Comparison of ENCODE assay signal across 19 cellular contexts in the genomic region with DNA sequence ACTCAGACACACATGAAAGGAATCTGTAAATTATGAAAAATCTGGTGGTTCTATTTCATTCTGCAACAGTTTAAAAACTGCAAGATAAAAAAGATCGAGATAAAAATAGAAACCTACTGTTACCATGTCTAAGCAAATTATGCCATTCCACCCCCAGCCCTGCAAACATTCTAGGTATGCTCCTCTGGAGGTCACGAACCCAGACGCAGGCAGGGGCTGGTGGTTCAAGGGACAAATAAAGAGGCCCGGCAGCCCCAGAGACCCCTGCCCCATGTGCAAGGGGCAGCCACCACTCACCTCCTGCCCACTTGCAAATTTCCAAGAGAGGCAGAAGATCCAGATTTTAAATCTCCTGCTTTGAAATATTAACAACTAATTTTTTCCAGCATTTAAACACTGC.
DNase-seq lines count a peak whose midpoint lies in the region; ATAC-seq, FAIRE-seq and TF ChIP-seq lines count a peak whose summit lies in the region.
"Had no signal": no experiment of that assay in that cellular context is flagged by ENCODE, and none has a peak within 500 bp of the region (broad histone marks: within the 10 kb centered on the region; RNA-seq: fewer than 3 reads in every experiment).

No MANE protein-coding gene starts in this region.

- DNase-seq in right atrium auricular region (ENCODE audit: low spot score) (peak; percentile 23), Right ventricle myocardium superior (no peak), glutamatergic neuron (no peak), osteoblast (ENCODE audit: insufficient read length, low spot score, missing footprints) (no peak), H54 (ENCODE audit: insufficient read length, low spot score) (no peak)
- no peak for DNase-seq in naive thymus-derived CD8-positive, alpha-beta T cell
- DNase-seq: DMS 273 treated with DMSO at 0.1 percent for 48 hours, H9, NCI-H187, NCI-H69 had no signal

- intact Hi-C loops in Right ventricle myocardium superior (cut with DNase I): no loop called here

- TF ChIP-seq CTCF in right atrium auricular region (IDR thresholded peaks at IDR 0.05) (no peak), glutamatergic neuron (IDR thresholded peaks at IDR 0.05; ENCODE audit: partially characterized antibody, unreplicated experiment) (no peak), osteoblast (IDR thresholded peaks at IDR 0.05; ENCODE audit: extremely low read depth, low read depth, low read length) (no peak)

- peaks cover 5% of the 10 kb centered on the region for H3K9me3 Mint-ChIP-seq in glutamatergic neuron (ENCODE audit: unreplicated experiment)
- peaks cover 0 to 4% (median 0%) of the 10 kb centered on the region in 9 donors for H3K9me3 Mint-ChIP-seq in naive thymus-derived CD8-positive, alpha-beta T cell

- FAIRE-seq in H54 (lab: Jason Lieb, UNC): no peak
- FAIRE-seq: A549, GM12892, HTR-8/SVneo had no signal

- H3K4me2 ChIP-seq in osteoblast (ENCODE audit: insufficient read depth, low read length): peak overlapping the region; percentile 31
- H3K4me2 ChIP-seq: A549 had no signal

- H3K27ac ChIP-seq in right atrium auricular region (no peak overlapping the region), osteoblast (ENCODE audit: low read depth, low read length) (no peak overlapping the region)
- H3K27ac ChIP-seq: C4-2B, HL-60, RWPE1, SJSA1 had no signal

- H3K79me2 ChIP-seq in osteoblast (ENCODE audit: insufficient read depth, low read length): no peaks in the 10 kb centered on the region

- peak overlapping the region; percentile 6 for H3K27ac Mint-ChIP-seq in glutamatergic neuron (ENCODE audit: unreplicated experiment)
- H3K27ac Mint-ChIP-seq in naive thymus-derived CD8-positive, alpha-beta T cell: no peak overlapping the region
- H3K27ac Mint-ChIP-seq: H9 had no signal

- no peaks in the 10 kb centered on the region for H4K20me1 ChIP-seq in osteoblast (ENCODE audit: insufficient read depth, low read length)

- peaks cover 17% of the 10 kb centered on the region for H3K4me1 Mint-ChIP-seq in glutamatergic neuron (ENCODE audit: low read depth, unreplicated experiment)
- peaks cover 0 to 10% (median 0%) of the 10 kb centered on the region in 4 donors for H3K4me1 Mint-ChIP-seq in naive thymus-derived CD8-positive, alpha-beta T cell

- H3K4me3 Mint-ChIP-seq in glutamatergic neuron (ENCODE audit: unreplicated experiment): no peak overlapping the region
- H3K4me3 Mint-ChIP-seq in naive thymus-derived CD8-positive, alpha-beta T cell: no peak overlapping the region
- H3K4me3 Mint-ChIP-seq: H9 had no signal

- H3K36me3 ChIP-seq in right atrium auricular region: no peaks in the 10 kb centered on the region
- H3K36me3 ChIP-seq in osteoblast (ENCODE audit: insufficient read depth, low read length): no peaks in the 10 kb centered on the region
- H3K36me3 ChIP-seq: SJSA1 had no signal

- no peak overlapping the region for H3K4me3 ChIP-seq in right atrium auricular region
- H3K4me3 ChIP-seq in osteoblast (ENCODE audit: insufficient read depth, low read length): no peak overlapping the region
- H3K4me3 ChIP-seq: A549, SJSA1 had no signal

- POLR2A ChIA-PET in naive thymus-derived CD8-positive, alpha-beta T cell (lab: Charles Lee): no interaction called here

- peaks cover 3% of the 10 kb centered on the region for H3K27me3 Mint-ChIP-seq in glutamatergic neuron (ENCODE audit: unreplicated experiment)
- H3K27me3 Mint-ChIP-seq in naive thymus-derived CD8-positive, alpha-beta T cell: peaks cover 0 to 4% (median 0%) of the 10 kb centered on the region in 5 donors

- ATAC-seq in Right ventricle myocardium superior (ENCODE audit: poor library complexity) (no peak), HG03135 (IDR thresholded peaks at IDR 0.05; ENCODE audit: unreplicated experiment) (no peak), HG03439 (IDR thresholded peaks at IDR 0.05; ENCODE audit: unreplicated experiment) (no peak)
- no peak for ATAC-seq in naive thymus-derived CD8-positive, alpha-beta T cell
- ATAC-seq: A549 had no signal

- H3K27me3 ChIP-seq in right atrium auricular region: no peaks in the 10 kb centered on the region
- H3K27me3 ChIP-seq in osteoblast (ENCODE audit: insufficient read depth, low read length): no peaks in the 10 kb centered on the region
- H3K27me3 ChIP-seq: SJSA1 had no signal

- peaks cover 11% of the 10 kb centered on the region for H3K36me3 Mint-ChIP-seq in glutamatergic neuron (ENCODE audit: unreplicated experiment)
- H3K36me3 Mint-ChIP-seq in naive thymus-derived CD8-positive, alpha-beta T cell: no peaks in the 10 kb centered on the region

- H3K9me3 ChIP-seq in right atrium auricular region (no peaks in the 10 kb centered on the region), osteoblast (ENCODE audit: low read depth, low read length) (no peaks in the 10 kb centered on the region)
- H3K9me3 ChIP-seq: A549, SJSA1 had no signal

- TF ChIP-seq POLR2A in H54 (IDR thresholded peaks at IDR 0.05; ENCODE audit: low read depth, low read length): no peak

- H3K4me1 ChIP-seq in right atrium auricular region (no peaks in the 10 kb centered on the region), osteoblast (ENCODE audit: insufficient read depth, low read length) (peaks cover 11% of the 10 kb centered on the region)

- no peak overlapping the region for H2AFZ ChIP-seq in osteoblast (ENCODE audit: low read length)
